In genomic region chr22:24325105-24325757, GRCh38 we compare ENCODE assay signal across 8 cellular contexts. TPM values are rescaled to one million over a fixed set of nuclear protein-coding genes. Genes with fewer than 3 reads are reported as not detected.
DNase-seq lines count a peak whose midpoint lies in the region; ATAC-seq and TF ChIP-seq lines count a peak whose summit lies in the region.

No MANE protein-coding gene starts in this region.

- H3K27me3 Mint-ChIP-seq in effector memory CD8-positive, alpha-beta T cell: no peaks in the 10 kb centered on the region
- no peaks in the 10 kb centered on the region for H3K27me3 Mint-ChIP-seq in mesothelial cell of epicardium (ENCODE audit: low read depth)

- DNase-seq in NCI-H1436 (lab: John Stamatoyannopoulos, UW) (peak; percentile 8), NCI-H1436 treated with DMSO at 0.1 percent for 48 hours (lab: John Stamatoyannopoulos, UW) (no peak), HuH-7 (ENCODE audit: low spot score) (peak; percentile 64), SIG-M5 (lab: John Stamatoyannopoulos, UW) (peak; percentile 42), mesothelial cell of epicardium (ENCODE audit: low spot score in 2 of 2, unreplicated experiment in 2 of 2) (no peak)
- peak; percentile 8 to 12 (median 9) for DNase-seq in effector memory CD8-positive, alpha-beta T cell

- no peaks in the 10 kb centered on the region for H3K9me3 Mint-ChIP-seq in effector memory CD8-positive, alpha-beta T cell
- no peaks in the 10 kb centered on the region for H3K9me3 Mint-ChIP-seq in mesothelial cell of epicardium

- no peak overlapping the region for H3K4me3 Mint-ChIP-seq in effector memory CD8-positive, alpha-beta T cell
- no peak overlapping the region for H3K4me3 Mint-ChIP-seq in mesothelial cell of epicardium

- peaks cover 40% of the 10 kb centered on the region for H3K36me3 Mint-ChIP-seq in effector memory CD8-positive, alpha-beta T cell (ENCODE audit: insufficient read depth)
- H3K36me3 Mint-ChIP-seq in mesothelial cell of epicardium: peaks cover 22% of the 10 kb centered on the region

- peak; percentile 67 for ATAC-seq in effector memory CD8-positive, alpha-beta T cell (replicated peaks)
- ATAC-seq in HG03280 (IDR thresholded peaks at IDR 0.05; ENCODE audit: unreplicated experiment) (no peak), HG03135 (IDR thresholded peaks at IDR 0.05; ENCODE audit: unreplicated experiment) (no peak)

- H3K27ac Mint-ChIP-seq in effector memory CD8-positive, alpha-beta T cell: no peak overlapping the region
- H3K27ac Mint-ChIP-seq in mesothelial cell of epicardium: peak overlapping the region; percentile 80

- H3K4me1 Mint-ChIP-seq in effector memory CD8-positive, alpha-beta T cell (ENCODE audit: low read depth in 2 of 2): peaks cover 8 to 11% of the 10 kb centered on the region in 2 donors
- peaks cover 14% of the 10 kb centered on the region for H3K4me1 Mint-ChIP-seq in mesothelial cell of epicardium

- no peak for TF ChIP-seq CTCF in mesothelial cell of epicardium (IDR thresholded peaks at IDR 0.05; ENCODE audit: unreplicated experiment)

RNA-seq across cellular contexts. Expression of gene SPECC1L, which starts 54.6 kb away (rescaled TPM):
- 80.8 to 88.0 TPM (median 82.9 TPM) in 3 replicates for total RNA-seq in mesothelial cell of epicardium

Comparison
In these comparisons a context has a peak if more than half of its experiments do, and no peak if none do; other contexts are left out.
1. DNase-seq: peak in NCI-H1436 (single experiment), HuH-7 (single experiment), SIG-M5 (single experiment) and effector memory CD8-positive, alpha-beta T cell (3 of 3); none in NCI-H1436 treated with DMSO at 0.1 percent for 48 hours (single experiment) and mesothelial cell of epicardium (0 of 2).